9 cellular contexts compared by ENCODE assay signal in genomic region chr1:166974647-166975345, GRCh38. TPM values are rescaled to one million over a fixed set of nuclear protein-coding genes. Genes with fewer than 3 reads are reported as not detected.
DNase-seq lines count a peak whose midpoint lies in the region; ATAC-seq and TF ChIP-seq lines count a peak whose summit lies in the region.
"Had no signal": no experiment of that assay in that cellular context is flagged by ENCODE, and none has a peak within 500 bp of the region (broad histone marks: within the 10 kb centered on the region; RNA-seq: fewer than 3 reads in every experiment).

No MANE protein-coding gene starts in this region.

- H3K9me3 ChIP-seq in SK-N-MC (ENCODE audit: low read depth, low read length): no peaks in the 10 kb centered on the region
- no peaks in the 10 kb centered on the region for H3K9me3 ChIP-seq in colonic mucosa
- H3K9me3 ChIP-seq in tibial nerve: no peaks in the 10 kb centered on the region

- TF ChIP-seq CTCF in colonic mucosa (IDR thresholded peaks at IDR 0.05) (no peak), nephron progenitor cell (IDR thresholded peaks at IDR 0.05) (no peak), tibial nerve (IDR thresholded peaks at IDR 0.05) (no peak)

- H3K27ac ChIP-seq in SK-N-MC (no peak overlapping the region), colonic mucosa (no peak overlapping the region), tibial nerve (peak overlapping the region in 3 of 4 donors; percentile 27 to 67 (median 40))

- WGBS in tibial nerve, 2 donors: 1 to 2% methylated on average over 17 of the region's 17 CpGs

- TF ChIP-seq POLR2A in tibial nerve (IDR thresholded peaks at IDR 0.05): no peak

- no peak for ATAC-seq in GM21367 (IDR thresholded peaks at IDR 0.05; ENCODE audit: unreplicated experiment)

- DNase-seq in activated CD4-positive, alpha-beta T cell treated with anti-CD3 and anti-CD28 coated beads for 24 hours (ENCODE audit: low read depth in 2 of 2): peak; percentile 22 to 24
- DNase-seq in activated CD4-positive, alpha-beta T cell treated with anti-CD3 and anti-CD28 coated beads for 1 hour: no peak
- DNase-seq in SK-N-MC (ENCODE audit: low read depth, low spot score): no peak
- DNase-seq in colonic mucosa: no peak
- peak; percentile 18 for DNase-seq in nephron progenitor cell
- no peak for DNase-seq in tibial nerve (ENCODE audit: low spot score in 2 of 2)
- no peak for DNase-seq in epidermal melanocyte (ENCODE audit: insufficient read length, low spot score)

- H3K36me3 Mint-ChIP-seq in nephron progenitor cell (ENCODE audit: low read depth): no peaks in the 10 kb centered on the region

- H3K9ac ChIP-seq in SK-N-MC (ENCODE audit: insufficient read length) (no peak overlapping the region), colonic mucosa (ENCODE audit: low read depth in 2 of 2, low read length in 2 of 2) (peak overlapping the region; percentile 38 to 50)

- no peak for TF ChIP-seq EP300 in tibial nerve (IDR thresholded peaks at IDR 0.05)

- H3K36me3 ChIP-seq in SK-N-MC (ENCODE audit: insufficient read depth, low read length) (no peaks in the 10 kb centered on the region), colonic mucosa (no peaks in the 10 kb centered on the region), tibial nerve (no peaks in the 10 kb centered on the region)

- peak overlapping the region; percentile 89 for H3K4me3 Mint-ChIP-seq in nephron progenitor cell

- H3K9me3 Mint-ChIP-seq in nephron progenitor cell: no peaks in the 10 kb centered on the region

- no peak overlapping the region for H3K27ac Mint-ChIP-seq in nephron progenitor cell

- H3K4me1 ChIP-seq in colonic mucosa: no peaks in the 10 kb centered on the region
- H3K4me1 ChIP-seq in tibial nerve: peaks cover 0 to 27% (median 8%) of the 10 kb centered on the region in 4 donors

- H3K27me3 ChIP-seq in colonic mucosa (peaks cover 14% of the 10 kb centered on the region), tibial nerve (peaks cover 0 to 32% of the 10 kb centered on the region in 2 donors)

- peaks cover 33% of the 10 kb centered on the region for H3K4me1 Mint-ChIP-seq in nephron progenitor cell

- intact Hi-C loops in colonic mucosa (cut with DNase I): no loop called here

- peaks cover 77% of the 10 kb centered on the region for H3K27me3 Mint-ChIP-seq in nephron progenitor cell (ENCODE audit: low read depth, poor library complexity)

- H3K4me3 ChIP-seq in SK-N-MC (peak overlapping the region; percentile 60), colonic mucosa (peak overlapping the region; percentile 16), tibial nerve (peak overlapping the region; percentile 38 to 83 (median 60))

RNA-seq across cellular contexts. Expression of gene ILDR2, which starts 0.5 kb away (rescaled TPM):
- total RNA-seq in colonic mucosa (1 to 10 TPM in 1 of 2 donors, under 1 TPM in 1; 0.62 to 2.7 TPM), tibial nerve (1 to 10 TPM; 4.4 to 6.7 (median 5.7) TPM)
- total RNA-seq: dermis microvascular lymphatic vessel endothelial cell had no signal

RNA-seq across cellular contexts. Expression of gene MAEL, which starts 14.3 kb away (rescaled TPM):
- total RNA-seq in colonic mucosa: not detected
- total RNA-seq in tibial nerve: 1 to 10 TPM in 1 of 4 donors, under 1 TPM in 2, not detected in 1; 0.63 to 1.2 (median 0.66) TPM
- total RNA-seq: dermis microvascular lymphatic vessel endothelial cell had no signal

Comparison
In these comparisons a context has a peak if more than half of its experiments do, and no peak if none do; other contexts are left out.
1. DNase-seq: peak in activated CD4-positive, alpha-beta T cell treated with anti-CD3 and anti-CD28 coated beads for 24 hours (2 of 2) and nephron progenitor cell (single experiment); none in activated CD4-positive, alpha-beta T cell treated with anti-CD3 and anti-CD28 coated beads for 1 hour (single experiment), SK-N-MC (single experiment), colonic mucosa (single experiment), tibial nerve (0 of 2) and epidermal melanocyte (single experiment).
2. H3K27ac ChIP-seq: peak in tibial nerve (3 of 4); none in SK-N-MC (single experiment) and colonic mucosa (single experiment).
3. Peak in every context shown above with its lines, with median percentiles within 50 percentile points of each other: H3K4me3 ChIP-seq.